In genomic region chr20:44180814-44181213, GRCh38 we compare ENCODE assay signal across 12 cellular contexts. TPM values are rescaled to one million over a fixed set of nuclear protein-coding genes. Genes with fewer than 3 reads are reported as not detected.
A peak's percentile ranks its signal among the peaks of the same experiment; 100 is the strongest.
DNase-seq lines count a peak whose midpoint lies in the region; ATAC-seq and TF ChIP-seq lines count a peak whose summit lies in the region.
"Had no signal": no experiment of that assay in that cellular context is flagged by ENCODE, and none has a peak within 500 bp of the region (broad histone marks: within the 10 kb centered on the region; RNA-seq: fewer than 3 reads in every experiment).

No MANE protein-coding gene starts in this region.

- no peaks in the 10 kb centered on the region for H3K27me3 ChIP-seq in AG04450 (ENCODE audit: control insufficient read depth, insufficient read depth, low read length)

- intact Hi-C loops in Right ventricle myocardium inferior (cut with DNase I) = no loop called here

- H3K27ac ChIP-seq in AG04450 (ENCODE audit: low read depth, low read length) (peak overlapping the region; percentile 73), RWPE1 (peak overlapping the region; percentile 24)

- H3K9me3 ChIP-seq in AG04450 (ENCODE audit: control insufficient read depth, insufficient read depth, low read length) = no peaks in the 10 kb centered on the region

- H3K4me3 ChIP-seq in AG04450 (ENCODE audit: low read depth, low read length) = peak overlapping the region; percentile 7; the same call in 1 of the 2 replicates

- POLR2A ChIA-PET in AG04450 (lab: Yijun Ruan, JAX) = interaction anchor here (1.0 to 1.1 kb wide), 3 partner anchors 10 to 341 kb away, joined by 3 to 5 read pairs (median 3); partner anchors contain the start of gene SERINC3
- POLR2A ChIA-PET in RWPE1 (lab: Yijun Ruan, JAX; ENCODE audit: low non-redundant PET) = no interaction called here

- CTCF ChIA-PET in AG04450 (lab: Charles Lee) = interaction anchor here (0.9 to 5.6 kb wide), 3 partner anchors 9 to 64 kb away, joined by 6 to 39 read pairs (median 26); no protein-coding TSS in a partner anchor
- CTCF ChIA-PET in RWPE1 (lab: Yijun Ruan, JAX) = interaction anchor here (0.5 to 0.9 kb wide), 2 partner anchors 63 to 65 kb away, joined by 3 to 6 read pairs; no protein-coding TSS in a partner anchor

- DNase-seq in AG04450 (ENCODE audit: low read depth, low spot score) = no peak
- DNase-seq in RWPE1 (ENCODE audit: low spot score) = no peak
- peak; percentile 76 for DNase-seq in Right ventricle myocardium inferior (ENCODE audit: missing footprints)
- peak; percentile 98 for DNase-seq in myocyte (ENCODE audit: low read depth)
- no peak for DNase-seq in NCI-H526 (lab: John Stamatoyannopoulos, UW)
- no peak for DNase-seq in SIG-M5 (lab: John Stamatoyannopoulos, UW)
- no peak for DNase-seq in UCSD-AML1 (lab: John Stamatoyannopoulos, UW; ENCODE audit: unreplicated experiment)
- DNase-seq: amygdala; occipital lobe; stimulated activated naive CD8-positive, alpha-beta T cell treated with anti-CD3 and anti-CD28 coated beads, Interleukin-15, amount 100 ng/mL, for 72 hours had no signal

- ATAC-seq in Right ventricle myocardium inferior (peak; percentile 83), HG03135 (IDR thresholded peaks at IDR 0.05; ENCODE audit: unreplicated experiment) (no peak)
- ATAC-seq: Panc1; stimulated activated naive CD8-positive, alpha-beta T cell treated with anti-CD3 and anti-CD28 coated beads, Interleukin-15, amount 100 ng/mL, for 72 hours had no signal

- no peak for TF ChIP-seq CTCF in AG04450 (IDR thresholded peaks at IDR 0.05; ENCODE audit: low read depth, low read length)
- TF ChIP-seq CTCF in RWPE1 (conservative IDR thresholded peaks at IDR 0.05; ENCODE audit: low read depth) = no peak

RNA-seq across cellular contexts. Expression of gene JPH2, which starts 6.2 kb away (rescaled TPM):
- polyA plus RNA-seq in AG04450 (2011; rRNA removed) = 1.3 and 1.6 TPM in 2 replicates
- 2.6 and 3.3 TPM in 2 replicates for polyA minus RNA-seq in AG04450 (2011; rRNA and poly(A)+ RNA removed)
- total RNA-seq in Right ventricle myocardium inferior (197 TPM), myocyte (263 and 339 TPM in 2 replicates)
- 121 TPM for polyA plus RNA-seq in myocyte (2012)

RNA-seq across cellular contexts. Expression of gene OSER1, which starts 29.8 kb away (rescaled TPM):
- polyA plus RNA-seq in AG04450 (2011; rRNA removed) = 52.2 and 59.3 TPM in 2 replicates
- polyA minus RNA-seq in AG04450 (2011; rRNA and poly(A)+ RNA removed) = 44.6 and 45.0 TPM in 2 replicates
- total RNA-seq in Right ventricle myocardium inferior (32.1 TPM), myocyte (36.3 and 37.4 TPM in 2 replicates)
- polyA plus RNA-seq in myocyte (2012) = 28.8 TPM

Comparison
In these comparisons a context has a peak if more than half of its experiments do, and no peak if none do; other contexts are left out.
1. DNase-seq: peak in Right ventricle myocardium inferior (single experiment) and myocyte (single experiment); none in AG04450 (single experiment), RWPE1 (single experiment), NCI-H526 (0 of 2), SIG-M5 (single experiment) and UCSD-AML1 (single experiment).